2 cellular contexts compared by ENCODE assay signal in genomic region chr3:43615133-43615532, GRCh38.
TF ChIP-seq lines count a peak whose summit lies in the region.

No MANE protein-coding gene starts in this region.

TF ChIP-seq in HepG2, 621 proteins besides CTCF, POLR2A, EP300 and RAD21:
- TF ChIP-seq SATB2 (CRISPR knock-in tag; IDR thresholded peaks at IDR 0.05) = no peak
- TF ChIP-seq ETV5 (CRISPR knock-in tag; IDR thresholded peaks at IDR 0.05; ENCODE audit: borderline replicate concordance) = peak; percentile 25; the same call in 1 of the 2 replicates
- TF ChIP-seq FOXA1 (IDR thresholded peaks at IDR 0.05) = no peak
- peak; percentile 25; the same call in 1 of the 2 replicates for TF ChIP-seq FOXA1 (CRISPR knock-in tag; IDR thresholded peaks at IDR 0.05)
- TF ChIP-seq NFIC (IDR thresholded peaks at IDR 0.05; ENCODE audit: low read length) = no peak
- TF ChIP-seq FOXP1 (IDR thresholded peaks at IDR 0.05) = no peak
- TF ChIP-seq FOXP1 (CRISPR knock-in tag; IDR thresholded peaks at IDR 0.05) = peak; percentile 15; the same call in 1 of the 2 replicates
- TF ChIP-seq POLR2AphosphoS2 (IDR thresholded peaks at IDR 0.05; ENCODE audit: low read depth, low read length) = no peak
- peak; percentile 95 for TF ChIP-seq ZNF646 (CRISPR knock-in tag; IDR thresholded peaks at IDR 0.05)
- TF ChIP-seq ZNF253 (CRISPR knock-in tag; IDR thresholded peaks at IDR 0.05; ENCODE audit: borderline replicate concordance) = no peak
- peak; percentile 59 for TF ChIP-seq HNF4A (CRISPR knock-in tag; IDR thresholded peaks at IDR 0.05)
- TF ChIP-seq PRPF4 (IDR thresholded peaks at IDR 0.05; ENCODE audit: low read depth, low read length, poor library complexity, severe bottlenecking) = no peak
- no peak for TF ChIP-seq TP53 (CRISPR knock-in tag; conservative IDR thresholded peaks at IDR 0.05)
- no peak for TF ChIP-seq ATM (IDR thresholded peaks at IDR 0.05; ENCODE audit: borderline replicate concordance)
- no peak for TF ChIP-seq RCOR2 (CRISPR knock-in tag; IDR thresholded peaks at IDR 0.05)

TF ChIP-seq in H1, 55 proteins besides CTCF, POLR2A, EP300 and RAD21:
- no peak for TF ChIP-seq RNF2 (IDR thresholded peaks at IDR 0.05; ENCODE audit: borderline replicate concordance, low read depth, low read length, missing control alignments, poor library complexity, severe bottlenecking)
- no peak for TF ChIP-seq BCL11A (IDR thresholded peaks at IDR 0.05; ENCODE audit: low read depth in 2 of 2, low read length in 2 of 2)
- TF ChIP-seq TBP (IDR thresholded peaks at IDR 0.05; ENCODE audit: low read depth, low read length) = no peak
- TF ChIP-seq ASH2L (IDR thresholded peaks at IDR 0.05; ENCODE audit: low read length) = no peak
- TF ChIP-seq SUZ12 (IDR thresholded peaks at IDR 0.05; ENCODE audit: low read length) = no peak
- TF ChIP-seq TEAD4 (IDR thresholded peaks at IDR 0.05; ENCODE audit: low read depth, low read length) = no peak
- no peak for TF ChIP-seq KDM5A (IDR thresholded peaks at IDR 0.05; ENCODE audit: low read length)
- TF ChIP-seq GABPA (IDR thresholded peaks at IDR 0.05; ENCODE audit: borderline replicate concordance, insufficient read depth, low read length) = no peak
- TF ChIP-seq TCF12 (IDR thresholded peaks at IDR 0.05; ENCODE audit: low read depth, low read length) = no peak
- no peak for TF ChIP-seq SIRT6 (IDR thresholded peaks at IDR 0.05; ENCODE audit: low read length)
- no peak for TF ChIP-seq BACH1 (IDR thresholded peaks at IDR 0.05; ENCODE audit: low read length)
- no peak for TF ChIP-seq SP1 (IDR thresholded peaks at IDR 0.05; ENCODE audit: low read depth, low read length)
- no peak for TF ChIP-seq RXRA (IDR thresholded peaks at IDR 0.05; ENCODE audit: insufficient read depth, low read depth, low read length)
- no peak for TF ChIP-seq EZH2 (IDR thresholded peaks at IDR 0.05; ENCODE audit: low read depth, low read length, severe bottlenecking)
- TF ChIP-seq KDM4A (IDR thresholded peaks at IDR 0.05; ENCODE audit: low read depth, low read length, severe bottlenecking) = no peak
- no peak for TF ChIP-seq ZNF274 (IDR thresholded peaks at IDR 0.05; ENCODE audit: borderline replicate concordance, extremely low read depth, low read length)
- TF ChIP-seq MAX (IDR thresholded peaks at IDR 0.05) = no peak
- TF ChIP-seq BRCA1 (IDR thresholded peaks at IDR 0.05; ENCODE audit: low read depth, low read length) = no peak
- TF ChIP-seq GTF2F1 (IDR thresholded peaks at IDR 0.05; ENCODE audit: borderline replicate concordance, low read depth, low read length) = no peak
- no peak for TF ChIP-seq FOSL1 (IDR thresholded peaks at IDR 0.05; ENCODE audit: insufficient read depth, low read depth, low read length)
